ENCODE assay signal across 33 cellular contexts in genomic region chr16:54438469-54438868, GRCh38.
"Had no signal": no experiment of that assay in that cellular context is flagged by ENCODE, and none has a peak within 500 bp of the region (broad histone marks: within the 10 kb centered on the region; RNA-seq: fewer than 3 reads in every experiment).

No MANE protein-coding gene starts in this region.

- H3K4me2 ChIP-seq: KMS-11 had no signal

- H3K9ac ChIP-seq: KMS-11 had no signal

- H3K4me3 ChIP-seq: MG63 had no signal

- H3K36me3 ChIP-seq: MG63 had no signal

- H3K27ac ChIP-seq: KMS-11 had no signal

- DNase-seq: Kasumi-1, MG63, MM.1S, MV-4-11, NCI-H1048, NCI-H1092, NCI-H1092 treated with DMSO at 0.1 percent for 48 hours, NCI-H1105, NCI-H1105 treated with DMSO at 0.1 percent for 48 hours, NCI-H1417, NCI-H1417 treated with DMSO at 0.1 percent for 48 hours, NCI-H1436, NCI-H1436 treated with DMSO at 0.1 percent for 48 hours, NCI-H146, NCI-H1694, NCI-H1694 treated with DMSO at 0.1 percent for 48 hours, NCI-H187, NCI-H187 treated with DMSO at 0.1 percent for 48 hours, NCI-H1930, NCI-H2029, NCI-H2029 treated with DMSO at 0.1 percent for 48 hours, NCI-H2081, NCI-H2081 treated with DMSO at 0.1 percent for 48 hours, NCI-H2107, NCI-H2171, NCI-H2171 treated with DMSO at 0.1 percent for 48 hours, NCI-H2227 treated with DMSO at 0.1 percent for 48 hours, NCI-H226, NCI-H345, NCI-H446, NCI-H446 treated with DMSO at 0.1 percent for 48 hours, NCI-H510A had no signal
